1 cellular context compared by ENCODE assay signal in genomic region chr9:137053944-137054931, GRCh38.
TF ChIP-seq lines count a peak whose summit lies in the region.

Gene ENTPD2, minus strand, starts transcription at chr9:137054061. Its CDS starts 64 bp downstream, at chr9:137053997.

TF ChIP-seq in K562, 482 proteins besides CTCF, POLR2A, EP300 and RAD21 (continued from another document):
- no peak for TF ChIP-seq ZHX1 (conservative IDR thresholded peaks at IDR 0.05; ENCODE audit: low read length)
- TF ChIP-seq NR0B1 (IDR thresholded peaks at IDR 0.05; ENCODE audit: partially characterized antibody), result no peak
- TF ChIP-seq ZBTB7A (IDR thresholded peaks at IDR 0.05; ENCODE audit: borderline replicate concordance, control insufficient read depth, low read depth, low read length), result peak; percentile 81; the same call in 1 of the 2 replicates
- no peak for TF ChIP-seq THRAP3 (IDR thresholded peaks at IDR 0.05; ENCODE audit: borderline replicate concordance)
- no peak for TF ChIP-seq JUNB (CRISPR knock-in tag; conservative IDR thresholded peaks at IDR 0.05)
- TF ChIP-seq PRMT5 (CRISPR knock-in tag; IDR thresholded peaks at IDR 0.05), result no peak
- TF ChIP-seq ATF3 (IDR thresholded peaks at IDR 0.05), result peak; percentile 23; the same call in 1 of the 2 replicates
- TF ChIP-seq ATF3 (CRISPR knock-in tag; conservative IDR thresholded peaks at IDR 0.05), result no peak
- TF ChIP-seq ZBTB33 (CRISPR knock-in tag; IDR thresholded peaks at IDR 0.05), result peak; percentile 67
- TF ChIP-seq CCNT2 (IDR thresholded peaks at IDR 0.05; ENCODE audit: borderline replicate concordance, extremely low read depth, insufficient read length, low read depth, low read length), result peak; percentile 32
- TF ChIP-seq CTBP1 (IDR thresholded peaks at IDR 0.05; ENCODE audit: borderline replicate concordance), result 0 out of 2 replicates have a peak, but pooled peaks have one; percentile 32
- TF ChIP-seq TRIM24 (IDR thresholded peaks at IDR 0.05), result no peak
- TF ChIP-seq POLR2G (IDR thresholded peaks at IDR 0.05; ENCODE audit: low read depth, low read length), result no peak
- TF ChIP-seq, protein P1, sequence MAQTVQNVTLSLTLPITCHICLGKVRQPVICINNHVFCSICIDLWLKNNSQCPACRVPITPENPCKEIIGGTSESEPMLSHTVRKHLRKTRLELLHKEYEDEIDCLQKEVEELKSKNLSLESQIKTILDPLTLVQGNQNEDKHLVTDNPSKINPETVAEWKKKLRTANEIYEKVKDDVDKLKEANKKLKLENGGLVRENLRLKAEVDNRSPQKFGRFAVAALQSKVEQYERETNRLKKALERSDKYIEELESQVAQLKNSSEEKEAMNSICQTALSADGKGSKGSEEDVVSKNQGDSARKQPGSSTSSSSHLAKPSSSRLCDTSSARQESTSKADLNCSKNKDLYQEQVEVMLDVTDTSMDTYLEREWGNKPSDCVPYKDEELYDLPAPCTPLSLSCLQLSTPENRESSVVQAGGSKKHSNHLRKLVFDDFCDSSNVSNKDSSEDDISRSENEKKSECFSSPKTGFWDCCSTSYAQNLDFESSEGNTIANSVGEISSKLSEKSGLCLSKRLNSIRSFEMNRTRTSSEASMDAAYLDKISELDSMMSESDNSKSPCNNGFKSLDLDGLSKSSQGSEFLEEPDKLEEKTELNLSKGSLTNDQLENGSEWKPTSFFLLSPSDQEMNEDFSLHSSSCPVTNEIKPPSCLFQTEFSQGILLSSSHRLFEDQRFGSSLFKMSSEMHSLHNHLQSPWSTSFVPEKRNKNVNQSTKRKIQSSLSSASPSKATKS (CRISPR knock-in tag; IDR thresholded peaks at IDR 0.05), result no peak
- TF ChIP-seq SP2 (IDR thresholded peaks at IDR 0.05; ENCODE audit: extremely low read depth, low read depth, low read length, poor library complexity, severe bottlenecking), result no peak
- TF ChIP-seq SUPT5H (IDR thresholded peaks at IDR 0.05), result no peak
- TF ChIP-seq TBL1XR1 (IDR thresholded peaks at IDR 0.05; ENCODE audit: low read length in 2 of 2), result no peak
- TF ChIP-seq NRF1 (conservative IDR thresholded peaks at IDR 0.05 in 1 of 2, IDR thresholded peaks at IDR 0.05 in 1 of 2), result peak; percentile 69 to 70
- TF ChIP-seq JUND (IDR thresholded peaks at IDR 0.05; ENCODE audit: borderline replicate concordance, low read depth, low read length), result peak; percentile 29; the same call in 1 of the 2 replicates
- TF ChIP-seq JUND (tag; IDR thresholded peaks at IDR 0.05; ENCODE audit: borderline replicate concordance, low read depth, low read length), result no peak
- TF ChIP-seq, protein P2, sequence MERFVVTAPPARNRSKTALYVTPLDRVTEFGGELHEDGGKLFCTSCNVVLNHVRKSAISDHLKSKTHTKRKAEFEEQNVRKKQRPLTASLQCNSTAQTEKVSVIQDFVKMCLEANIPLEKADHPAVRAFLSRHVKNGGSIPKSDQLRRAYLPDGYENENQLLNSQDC (CRISPR knock-in tag; IDR thresholded peaks at IDR 0.05), result no peak
- TF ChIP-seq FOXA3 (CRISPR knock-in tag; conservative IDR thresholded peaks at IDR 0.05 in 1 of 2, IDR thresholded peaks at IDR 0.05 in 1 of 2), result no peak
- TF ChIP-seq KDM5B (IDR thresholded peaks at IDR 0.05; ENCODE audit: insufficient replicate concordance, low read depth, low read length), result peak; percentile 44
- no peak for TF ChIP-seq LARP7 (IDR thresholded peaks at IDR 0.05)
- TF ChIP-seq VEZF1 (CRISPR knock-in tag; IDR thresholded peaks at IDR 0.05), result peak; percentile 59
- TF ChIP-seq ZFP1 (CRISPR knock-in tag; IDR thresholded peaks at IDR 0.05), result no peak
- peak; percentile 74 for TF ChIP-seq EGR1 (conservative IDR thresholded peaks at IDR 0.05)
- TF ChIP-seq, protein P3, sequence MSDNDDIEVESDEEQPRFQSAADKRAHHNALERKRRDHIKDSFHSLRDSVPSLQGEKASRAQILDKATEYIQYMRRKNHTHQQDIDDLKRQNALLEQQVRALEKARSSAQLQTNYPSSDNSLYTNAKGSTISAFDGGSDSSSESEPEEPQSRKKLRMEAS (CRISPR knock-in tag; IDR thresholded peaks at IDR 0.05), result peak; percentile 22; the same call in 1 of the 2 replicates
